In the genomic region with DNA sequence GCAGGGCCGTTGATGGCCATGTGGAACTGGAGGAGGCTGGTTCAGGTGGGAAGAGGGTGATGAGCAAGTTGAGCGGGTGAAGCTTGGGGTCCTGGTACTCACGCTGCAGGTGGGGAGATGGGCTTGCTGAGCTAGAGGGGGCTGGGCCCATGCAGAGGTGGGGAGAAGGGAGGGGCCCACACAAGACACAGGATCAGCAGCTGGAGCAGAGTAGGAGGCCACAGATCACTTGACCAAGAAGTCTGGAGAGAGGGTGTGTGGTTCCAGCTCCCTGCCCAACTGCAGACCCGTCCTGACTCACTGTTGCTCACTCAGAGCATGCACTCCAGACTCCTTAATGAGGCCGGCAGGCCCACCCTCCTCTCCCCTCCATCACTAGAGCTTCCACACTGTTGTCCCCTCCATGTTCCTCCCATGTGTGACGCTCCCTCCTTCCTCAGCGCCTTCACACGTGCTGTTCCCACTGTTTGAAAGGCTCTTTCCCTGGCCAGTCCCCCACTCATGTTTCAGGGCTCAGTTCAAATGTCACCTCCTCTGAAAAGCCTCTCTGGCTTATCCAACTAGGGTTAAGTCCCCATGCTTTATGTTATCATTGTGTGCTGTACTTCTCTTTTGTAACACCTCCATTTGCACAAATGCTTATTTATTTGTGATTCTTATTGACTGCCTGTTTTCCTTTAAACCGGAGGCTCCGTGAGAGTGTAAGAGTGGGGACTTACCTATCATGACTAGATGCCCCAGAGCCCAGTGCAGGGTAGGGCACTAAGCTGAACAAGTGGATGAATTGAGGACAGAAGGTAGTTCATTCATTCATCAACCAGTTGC, we compare ENCODE assay signal across 10 cellular contexts. TPM values are rescaled to one million over a fixed set of nuclear protein-coding genes. Genes with fewer than 3 reads are reported as not detected.
DNase-seq lines count a peak whose midpoint lies in the region; ATAC-seq and TF ChIP-seq lines count a peak whose summit lies in the region.
"Had no signal": no experiment of that assay in that cellular context is flagged by ENCODE, and none has a peak within 500 bp of the region (broad histone marks: within the 10 kb centered on the region; RNA-seq: fewer than 3 reads in every experiment).

No MANE protein-coding gene starts in this region.

- peaks cover 42% of the 10 kb centered on the region for H3K4me1 Mint-ChIP-seq in CD4-positive, alpha-beta T cell (ENCODE audit: low read depth)
- peaks cover 39 to 52% of the 10 kb centered on the region in 2 donors for H3K4me1 Mint-ChIP-seq in natural killer cell

- POLR2A ChIA-PET in CD4-positive, alpha-beta T cell (lab: Charles Lee) = no interaction called here

- H3K36me3 ChIP-seq in Loucy (ENCODE audit: insufficient read depth, low read length) = no peaks in the 10 kb centered on the region
- H3K36me3 ChIP-seq: pancreas had no signal

- CTCF ChIA-PET in CD4-positive, alpha-beta T cell (lab: Charles Lee) = interaction anchor here (1.9 kb wide), 1 partner anchor 13 kb away, joined by 6 read pairs; no protein-coding TSS in a partner anchor

- H3K4me1 ChIP-seq in Loucy (ENCODE audit: insufficient read depth, low read length, poor library complexity, severe bottlenecking) = peaks cover 61% of the 10 kb centered on the region

- H3K36me3 Mint-ChIP-seq in CD4-positive, alpha-beta T cell (ENCODE audit: low read depth) = peaks cover 33% of the 10 kb centered on the region
- no peaks in the 10 kb centered on the region for H3K36me3 Mint-ChIP-seq in natural killer cell

- H3K27me3 Mint-ChIP-seq in CD4-positive, alpha-beta T cell = no peaks in the 10 kb centered on the region
- H3K27me3 Mint-ChIP-seq in natural killer cell (ENCODE audit: low read depth in 2 of 2) = no peaks in the 10 kb centered on the region

- no peaks in the 10 kb centered on the region for H3K9me3 Mint-ChIP-seq in CD4-positive, alpha-beta T cell
- no peaks in the 10 kb centered on the region for H3K9me3 Mint-ChIP-seq in natural killer cell

- no peak for DNase-seq in CD4-positive, alpha-beta T cell
- DNase-seq in caudate nucleus (lab: John Stamatoyannopoulos, UW) = peak in 1 of 61 donors; percentile 16
- no peak for DNase-seq in natural killer cell
- DNase-seq in NCI-H187 treated with DMSO at 0.1 percent for 48 hours (lab: John Stamatoyannopoulos, UW) = no peak
- no peak for DNase-seq in GM13977 (ENCODE audit: low spot score)
- DNase-seq in NCI-H2196 (lab: John Stamatoyannopoulos, UW; ENCODE audit: unreplicated experiment) = no peak

- H3K9me3 ChIP-seq in CD4-positive, alpha-beta T cell (ENCODE audit: control insufficient read depth, low read length) = no peaks in the 10 kb centered on the region
- H3K9me3 ChIP-seq in Loucy (ENCODE audit: insufficient read depth, low read depth, low read length) = no peaks in the 10 kb centered on the region
- H3K9me3 ChIP-seq: pancreas had no signal

- H3K27ac Mint-ChIP-seq in CD4-positive, alpha-beta T cell = peak overlapping the region; percentile 81
- H3K27ac Mint-ChIP-seq in natural killer cell = peak overlapping the region in 1 of 2 donors; percentile 91

- no peaks in the 10 kb centered on the region for H4K20me1 ChIP-seq in Loucy (ENCODE audit: insufficient read depth, low read length, poor library complexity, severe bottlenecking)

- H2AFZ ChIP-seq in Loucy (ENCODE audit: low read length) = no peak overlapping the region

- intact Hi-C loops in CD4-positive, alpha-beta T cell (cut with DNase I, micrococcal nuclease) = loop anchor here (5.0 kb wide), 3 partner anchors 63 to 1278 kb away; a partner anchor contains a TSS
- intact Hi-C loops in natural killer cell (cut with micrococcal nuclease) = no loop called here

- ATAC-seq in CD4-positive, alpha-beta T cell (ENCODE audit: poor library complexity) = no peak
- ATAC-seq in natural killer cell = no peak
- ATAC-seq in GM21529 (IDR thresholded peaks at IDR 0.05; ENCODE audit: unreplicated experiment) = no peak

- peak overlapping the region; percentile 88 for H3K4me2 ChIP-seq in Loucy (ENCODE audit: low read depth, low read length, poor library complexity, severe bottlenecking)

- TF ChIP-seq CTCF in CD4-positive, alpha-beta T cell (IDR thresholded peaks at IDR 0.05) = no peak
- no peak for TF ChIP-seq CTCF in Loucy (conservative IDR thresholded peaks at IDR 0.05; ENCODE audit: low read length)
- no peak for TF ChIP-seq CTCF in natural killer cell (IDR thresholded peaks at IDR 0.05)
- TF ChIP-seq CTCF in GM13977 (IDR thresholded peaks at IDR 0.05; ENCODE audit: extremely low read depth, insufficient read depth, missing control alignments) = no peak

- peak overlapping the region; percentile 85 for H3K9ac ChIP-seq in Loucy (ENCODE audit: low read depth, low read length, poor library complexity, severe bottlenecking)

- H3K27ac ChIP-seq in CD4-positive, alpha-beta T cell (ENCODE audit: low read depth, low read length) = no peak overlapping the region
- H3K27ac ChIP-seq in caudate nucleus (ENCODE audit: low read depth, low read length) = peak overlapping the region; percentile 40

- H3K27me3 ChIP-seq in CD4-positive, alpha-beta T cell (ENCODE audit: control insufficient read depth, insufficient read depth, low read length) = no peaks in the 10 kb centered on the region
- H3K27me3 ChIP-seq in Loucy (ENCODE audit: insufficient read depth, low read length, poor library complexity, severe bottlenecking) = no peaks in the 10 kb centered on the region
- H3K27me3 ChIP-seq: pancreas had no signal

- H3K4me3 ChIP-seq in Loucy (ENCODE audit: low read length, poor library complexity, severe bottlenecking) = peak overlapping the region; percentile 96

- in situ Hi-C loops in GM13977 (cut with MboI; ENCODE audit: low pct_unique_long_range_greater_than_20kb, low sequenced_read_pairs, unreplicated experiment) = loop anchor here (25.0 kb wide), 1 partner anchor 343 kb away; no protein-coding TSS in a partner anchor

- H3K9me2 ChIP-seq in Loucy (replicated peaks; ENCODE audit: low read depth, low read length) = no peaks in the 10 kb centered on the region

- H3F3A ChIP-seq in Loucy (ENCODE audit: low read depth) = no peaks in the 10 kb centered on the region

- H3K79me2 ChIP-seq in Loucy (ENCODE audit: insufficient read depth, low read length) = peaks cover 53% of the 10 kb centered on the region

- peak overlapping the region; percentile 78 for H3K4me3 Mint-ChIP-seq in CD4-positive, alpha-beta T cell
- H3K4me3 Mint-ChIP-seq in natural killer cell = peak overlapping the region; percentile 4

RNA-seq across cellular contexts. Expression of a gene that starts 2.3 kb away (rescaled TPM):
- 1 to 10 TPM; 8.0 to 9.0 TPM for total RNA-seq in CD4-positive, alpha-beta T cell
- 10 to 100 TPM; 10.6 to 12.5 (median 10.7) TPM for total RNA-seq in natural killer cell

RNA-seq across cellular contexts. Expression of a gene that starts 11.5 kb away (rescaled TPM):
- total RNA-seq in CD4-positive, alpha-beta T cell = under 1 TPM; 0.36 TPM
- total RNA-seq in natural killer cell = 10 to 100 TPM in 1 of 3 donors, 1 to 10 TPM in 1, under 1 TPM in 1; 0.66 to 12.4 (median 1.7) TPM
- total RNA-seq: NCI-H460 had no signal

RNA-seq across cellular contexts. Expression of a gene that starts 23.1 kb away (rescaled TPM):
- total RNA-seq in CD4-positive, alpha-beta T cell = under 1 TPM in 1 of 2 experiments, not detected in 1; 0.20 TPM
- under 1 TPM in 1 of 3 donors, not detected in 2; 0.35 TPM for total RNA-seq in natural killer cell
- total RNA-seq: NCI-H460, pancreas had no signal

RNA-seq across cellular contexts. Expression of a gene that starts 59.1 kb away (rescaled TPM):
- total RNA-seq in CD4-positive, alpha-beta T cell = not detected
- not detected for total RNA-seq in natural killer cell
- total RNA-seq: NCI-H460, pancreas had no signal
